In genomic region chr2:198096007-198096406, GRCh38 we compare ENCODE assay signal across 1 cellular context.
TF ChIP-seq lines count a peak whose summit lies in the region.

No MANE protein-coding gene starts in this region.

TF ChIP-seq in GM12878, 131 proteins besides CTCF, POLR2A, EP300 and RAD21 (continued from another document):
- TF ChIP-seq CUX1 (IDR thresholded peaks at IDR 0.05; ENCODE audit: insufficient replicate concordance, low read depth, low read length) (no peak), CEBPZ (IDR thresholded peaks at IDR 0.05; ENCODE audit: low read depth, low read length) (no peak), LARP7 (IDR thresholded peaks at IDR 0.05) (no peak), RUNX3 (IDR thresholded peaks at IDR 0.05; ENCODE audit: low read length) (0 out of 2 replicates have a peak, but pooled peaks have one; percentile 11), STAT1 (conservative IDR thresholded peaks at IDR 0.05) (no peak)
